Comparison of ENCODE assay signal across 11 cellular contexts in the genomic region with DNA sequence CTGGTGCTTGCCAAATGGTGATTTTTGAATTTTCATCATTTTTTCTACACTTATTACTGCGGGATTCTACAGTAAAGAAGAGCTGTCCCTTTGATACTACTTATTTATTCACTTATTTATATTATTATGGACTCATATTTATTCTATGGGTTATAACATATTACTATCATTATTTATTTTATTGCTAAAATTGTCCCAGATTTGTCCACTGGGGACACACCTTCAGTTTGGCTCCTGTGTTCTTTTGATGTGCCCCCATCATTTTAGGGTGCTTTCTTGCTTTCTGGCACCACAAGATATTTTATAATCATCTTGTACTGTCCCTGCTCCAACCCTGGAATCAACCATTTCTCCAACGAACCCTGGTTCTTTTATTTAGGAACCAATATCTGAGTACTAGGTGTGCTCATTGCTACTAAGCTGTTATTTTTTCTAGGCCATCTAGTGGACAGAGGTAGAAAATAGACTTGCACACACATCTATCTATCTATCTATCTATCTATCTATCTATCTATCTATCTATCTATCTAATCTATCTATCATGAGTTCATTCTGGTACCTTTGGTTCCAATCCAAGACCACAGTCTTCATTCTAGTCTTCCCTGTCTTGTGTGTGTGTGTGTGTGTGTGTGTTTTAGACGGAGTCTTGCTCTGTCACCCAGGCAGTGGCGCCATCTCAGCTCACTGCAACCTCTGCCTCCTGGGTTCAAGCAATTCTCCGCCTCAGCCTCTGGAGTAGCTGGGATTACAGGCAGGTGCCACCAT. TPM values are rescaled to one million over a fixed set of nuclear protein-coding genes. Genes with fewer than 3 reads are reported as not detected.
A peak's percentile ranks its signal among the peaks of the same experiment; 100 is the strongest.
DNase-seq lines count a peak whose midpoint lies in the region; ATAC-seq, FAIRE-seq and TF ChIP-seq lines count a peak whose summit lies in the region.
"Had no signal": no experiment of that assay in that cellular context is flagged by ENCODE, and none has a peak within 500 bp of the region (broad histone marks: within the 10 kb centered on the region; RNA-seq: fewer than 3 reads in every experiment).

No MANE protein-coding gene starts in this region.

- TF ChIP-seq EP300 in Ishikawa (IDR thresholded peaks at IDR 0.05; ENCODE audit: borderline replicate concordance), result no peak

- ATAC-seq in GM18498 (IDR thresholded peaks at IDR 0.05; ENCODE audit: unreplicated experiment), result no peak
- no peak for ATAC-seq in HG02588 (IDR thresholded peaks at IDR 0.05; ENCODE audit: unreplicated experiment)

- no peaks in the 10 kb centered on the region for H3K36me3 ChIP-seq in DOHH2 (ENCODE audit: control insufficient read depth, low read length)
- no peaks in the 10 kb centered on the region for H3K36me3 ChIP-seq in small intestine (ENCODE audit: control insufficient read depth in 2 of 2, insufficient read depth in 2 of 2, low read length in 2 of 2)
- H3K36me3 ChIP-seq: sigmoid colon had no signal

- H3K27me3 ChIP-seq in DOHH2 (ENCODE audit: control insufficient read depth, low read length), result peaks cover 5% of the 10 kb centered on the region; the same call in 1 of the 2 replicates
- H3K27me3 ChIP-seq in small intestine (ENCODE audit: control insufficient read depth in 2 of 2, insufficient read depth in 2 of 2, low read length in 2 of 2), result no peaks in the 10 kb centered on the region
- H3K27me3 ChIP-seq: sigmoid colon had no signal

- H3K27me3 Mint-ChIP-seq in MCF 10A (ENCODE audit: insufficient read depth, unreplicated experiment) (no peaks in the 10 kb centered on the region), nephron progenitor cell (ENCODE audit: low read depth, poor library complexity) (peaks cover 21% of the 10 kb centered on the region)

- H3K79me2 ChIP-seq in DOHH2 (ENCODE audit: control insufficient read depth, low read length), result no peaks in the 10 kb centered on the region

- H3K9me3 Mint-ChIP-seq in MCF 10A (ENCODE audit: unreplicated experiment), result no peaks in the 10 kb centered on the region
- H3K9me3 Mint-ChIP-seq in nephron progenitor cell, result no peaks in the 10 kb centered on the region
- H3K9me3 Mint-ChIP-seq: central memory CD8-positive, alpha-beta T cell had no signal

- no peaks in the 10 kb centered on the region for H3K4me1 Mint-ChIP-seq in MCF 10A (ENCODE audit: insufficient read depth, unreplicated experiment)
- no peaks in the 10 kb centered on the region for H3K4me1 Mint-ChIP-seq in nephron progenitor cell
- H3K4me1 Mint-ChIP-seq: central memory CD8-positive, alpha-beta T cell had no signal

- H3K4me1 ChIP-seq in DOHH2 (ENCODE audit: control insufficient read depth, low read length), result no peaks in the 10 kb centered on the region
- no peaks in the 10 kb centered on the region for H3K4me1 ChIP-seq in small intestine (ENCODE audit: control insufficient read depth in 2 of 2, insufficient read depth in 1 of 2, low read depth in 1 of 2, low read length in 1 of 2)
- H3K4me1 ChIP-seq: sigmoid colon had no signal

- H3K4me2 ChIP-seq in DOHH2 (ENCODE audit: low read length), result no peak overlapping the region

- H3K4me3 ChIP-seq in DOHH2 (ENCODE audit: low read length) (no peak overlapping the region), small intestine (ENCODE audit: low read depth in 1 of 2, low read length in 2 of 2) (no peak overlapping the region)
- H3K4me3 ChIP-seq: sigmoid colon had no signal

- H3K9me3 ChIP-seq in DOHH2 (ENCODE audit: control insufficient read depth, insufficient read depth, low read length) (no peaks in the 10 kb centered on the region), small intestine (ENCODE audit: control insufficient read depth, low read depth) (no peaks in the 10 kb centered on the region)
- H3K9me3 ChIP-seq: sigmoid colon had no signal

- no TSS peak for BruUV-seq in MCF 10A (replicated peaks; lab: Mats Ljungman, UMichigan)

- TF ChIP-seq CTCF in DOHH2 (IDR thresholded peaks at IDR 0.05; ENCODE audit: low read depth, low read length, poor library complexity, severe bottlenecking), result peak; percentile 76
- peak; percentile 40 for TF ChIP-seq CTCF in MCF 10A (IDR thresholded peaks at IDR 0.05; ENCODE audit: unreplicated experiment)
- TF ChIP-seq CTCF in nephron progenitor cell (IDR thresholded peaks at IDR 0.05), result peak; percentile 25

- intact Hi-C loops in MCF 10A (cut with micrococcal nuclease), result loop anchor here (1.0 kb wide), 2 partner anchors 167 to 180 kb away; no protein-coding TSS in a partner anchor

- peak; percentile 29; the same call in 1 of the 2 replicates for TF ChIP-seq RAD21 in Ishikawa (IDR thresholded peaks at IDR 0.05; ENCODE audit: low read depth)

- 77 to 83% (median 78%) methylated on average over 5 of the region's 5 CpGs for WGBS in small intestine, 3 donors

- CTCF ChIA-PET in MCF 10A (lab: Yijun Ruan, JAX), result interaction anchor here (0.6 to 3.1 kb wide), 27 partner anchors 8 to 702 kb away, joined by 3 to 21 read pairs (median 4); a partner anchor contains a TSS

- DNase-seq in MCF 10A (ENCODE audit: unreplicated experiment) (peak; percentile 23), nephron progenitor cell (no peak), putamen (ENCODE audit: low spot score) (no peak), small intestine (no peak)
- DNase-seq: NK-92 treated with Interleukin-12 subunit alpha and Interleukin-12 subunit beta, amount 100 ng/mL, for 24 hours; sigmoid colon had no signal

- no peaks in the 10 kb centered on the region for H4K20me1 ChIP-seq in DOHH2 (ENCODE audit: control insufficient read depth, insufficient read depth, low read depth, low read length)

- POLR2A ChIA-PET in MCF 10A (lab: Yijun Ruan, JAX), result interaction anchor here (0.6 kb wide), 1 partner anchor 104 kb away, joined by 4 read pairs; no protein-coding TSS in a partner anchor

- no peaks in the 10 kb centered on the region for H3F3A ChIP-seq in DOHH2 (ENCODE audit: control insufficient read depth, insufficient read depth)

- no peak overlapping the region for H3K27ac Mint-ChIP-seq in MCF 10A (ENCODE audit: low read depth, unreplicated experiment)
- no peak overlapping the region for H3K27ac Mint-ChIP-seq in nephron progenitor cell

- no peak for FAIRE-seq in small intestine (lab: Jason Lieb, UNC)

- H3K36me3 Mint-ChIP-seq in MCF 10A (ENCODE audit: insufficient read depth, unreplicated experiment) (no peaks in the 10 kb centered on the region), nephron progenitor cell (ENCODE audit: low read depth) (no peaks in the 10 kb centered on the region)

- no peak overlapping the region for H3K27ac ChIP-seq in DOHH2 (ENCODE audit: low read depth, low read length)
- no peak overlapping the region for H3K27ac ChIP-seq in small intestine (ENCODE audit: low read depth in 1 of 2, low read length in 1 of 2)
- H3K27ac ChIP-seq: sigmoid colon had no signal

- no peaks in the 10 kb centered on the region for H3K9me2 ChIP-seq in DOHH2 (replicated peaks; ENCODE audit: control insufficient read depth, low read length)

- no peak overlapping the region for H3K4me3 Mint-ChIP-seq in MCF 10A (ENCODE audit: unreplicated experiment)
- H3K4me3 Mint-ChIP-seq in nephron progenitor cell, result no peak overlapping the region
- H3K4me3 Mint-ChIP-seq: central memory CD8-positive, alpha-beta T cell had no signal

TF ChIP-seq in Ishikawa, 13 proteins besides CTCF, POLR2A, EP300 and RAD21:
- TF ChIP-seq YY1 (IDR thresholded peaks at IDR 0.05; ENCODE audit: low read depth) (no peak), TCF12 (IDR thresholded peaks at IDR 0.05; ENCODE audit: low read depth) (no peak)
TF ChIP-seq in Ishikawa: peak in this region for 0.

RNA-seq across cellular contexts. Expression of a gene that starts 16.0 kb away (rescaled TPM):
- total RNA-seq in MCF 10A (2022), result 0.44 and 0.64 TPM in 2 replicates
- polyA plus RNA-seq in small intestine, result under 1 TPM in 2 of 3 donors, not detected in 1; 0.04 to 0.27 TPM
- total RNA-seq: sigmoid colon had no signal

RNA-seq across cellular contexts. Expression of a gene that starts 32.5 kb away (rescaled TPM):
- total RNA-seq in MCF 10A (2022), result 1.7 and 1.9 TPM in 2 replicates
- under 1 TPM in 1 of 3 donors, not detected in 2; 0.15 TPM for polyA plus RNA-seq in small intestine

RNA-seq across cellular contexts. Expression of a gene that starts 48.5 kb away (rescaled TPM):
- total RNA-seq in MCF 10A (2022), result 4.4 and 6.6 TPM in 2 replicates
- 1 to 10 TPM; 4.3 to 6.9 (median 4.9) TPM for polyA plus RNA-seq in small intestine

Comparison
In these comparisons a context has a peak if more than half of its experiments do, and no peak if none do; other contexts are left out.
1. CTCF ChIP-seq: peak in every context shown above with its lines; median percentile 76 in DOHH2; 40 in MCF 10A; 25 in nephron progenitor cell.